In genomic region chr10:80104066-80104926, GRCh38 we compare ENCODE assay signal across 10 cellular contexts. TPM values are rescaled to one million over a fixed set of nuclear protein-coding genes. Genes with fewer than 3 reads are reported as not detected.
DNase-seq lines count a peak whose midpoint lies in the region; ATAC-seq lines count a peak whose summit lies in the region.
"Had no signal": no experiment of that assay in that cellular context is flagged by ENCODE, and none has a peak within 500 bp of the region (broad histone marks: within the 10 kb centered on the region; RNA-seq: fewer than 3 reads in every experiment).

No MANE protein-coding gene starts in this region.

- ATAC-seq in HG02610 (IDR thresholded peaks at IDR 0.05; ENCODE audit: unreplicated experiment): peak; percentile 59
- ATAC-seq: HCT116 had no signal

- DNase-seq in EL (peak; percentile 60), amniotic stem cell (lab: John Stamatoyannopoulos, UW) (peak; percentile 23), lung microvascular endothelial cell (ENCODE audit: low read depth in 2 of 2) (peak; percentile 33 to 39), COLO668 (lab: John Stamatoyannopoulos, UW; ENCODE audit: unreplicated experiment) (no peak), NCI-H524 treated with DMSO at 0.1 percent for 48 hours (lab: John Stamatoyannopoulos, UW) (no peak), NCI-H187 treated with DMSO at 0.1 percent for 48 hours (lab: John Stamatoyannopoulos, UW) (no peak)
- no peak for DNase-seq in stimulated activated CD4-positive, alpha-beta T cell treated with anti-CD3 and anti-CD28 coated beads, Interleukin-4, amount 100 ng/mL, for 4 hours
- DNase-seq: activated naive CD8-positive, alpha-beta T cell treated with anti-CD3 and anti-CD28 coated beads, Interleukin-2, amount 10 ng/mL, durations not matched to agents 7 days and 5 days had no signal

RNA-seq across cellular contexts. Expression of gene TMEM254, which starts 25.8 kb away (rescaled TPM):
- total RNA-seq in lung microvascular endothelial cell: 1.8 and 2.4 TPM in 2 replicates

RNA-seq across cellular contexts. Expression of gene PLAC9, which starts 28.2 kb away (rescaled TPM):
- total RNA-seq in lung microvascular endothelial cell: 0.40 and 2.0 TPM in 2 replicates
- total RNA-seq: activated naive CD8-positive, alpha-beta T cell treated with anti-CD3 and anti-CD28 coated beads, Interleukin-2, amount 10 ng/mL, durations not matched to agents 7 days and 5 days had no signal

Comparison
In these comparisons a context has a peak if more than half of its experiments do, and no peak if none do; other contexts are left out.
1. DNase-seq: peak in EL (single experiment), amniotic stem cell (single experiment) and lung microvascular endothelial cell (2 of 2); none in COLO668 (single experiment), NCI-H524 treated with DMSO at 0.1 percent for 48 hours (single experiment), stimulated activated CD4-positive, alpha-beta T cell treated with anti-CD3 and anti-CD28 coated beads, Interleukin-4, amount 100 ng/mL, for 4 hours (0 of 2) and NCI-H187 treated with DMSO at 0.1 percent for 48 hours (single experiment).